ENCODE assay signal across 8 cellular contexts in genomic region chr11:35163707-35164496, GRCh38. TPM values are rescaled to one million over a fixed set of nuclear protein-coding genes. Genes with fewer than 3 reads are reported as not detected.
A peak's percentile ranks its signal among the peaks of the same experiment; 100 is the strongest.
DNase-seq lines count a peak whose midpoint lies in the region; ATAC-seq and TF ChIP-seq lines count a peak whose summit lies in the region.

No MANE protein-coding gene starts in this region.

- H3K27me3 ChIP-seq in OCI-LY1 (ENCODE audit: insufficient read depth, low read length) (no peaks in the 10 kb centered on the region), uterus (no peaks in the 10 kb centered on the region)

- H3K27ac ChIP-seq in OCI-LY1 (ENCODE audit: low read depth, low read length, poor library complexity, severe bottlenecking) (no peak overlapping the region), uterus (peak overlapping the region; percentile 46 to 90)

- TF ChIP-seq CTCF in OCI-LY1 (IDR thresholded peaks at IDR 0.05; ENCODE audit: low read length): peak; percentile 11; the same call in 1 of the 2 replicates
- no peak for TF ChIP-seq CTCF in uterus (IDR thresholded peaks at IDR 0.05)

- no peaks in the 10 kb centered on the region for H3K9me2 ChIP-seq in OCI-LY1 (ENCODE audit: low read depth, low read length)

- H3K4me1 ChIP-seq in OCI-LY1 (ENCODE audit: insufficient read depth, low read length, severe bottlenecking) (no peaks in the 10 kb centered on the region), uterus (peaks cover 3 to 23% of the 10 kb centered on the region in 2 donors)

- intact Hi-C loops in uterus (cut with DNase I; ENCODE audit: low total_unique reads): no loop called here

- no peak overlapping the region for H3K9ac ChIP-seq in OCI-LY1 (ENCODE audit: low read length)

- H3K9me3 ChIP-seq in OCI-LY1 (ENCODE audit: low read length) (no peaks in the 10 kb centered on the region), uterus (no peaks in the 10 kb centered on the region)

- no peak overlapping the region for H2AFZ ChIP-seq in OCI-LY1 (ENCODE audit: low read length)

- no peak for TF ChIP-seq POLR2A in erythroblast (IDR thresholded peaks at IDR 0.05; ENCODE audit: low read length)
- no peak for TF ChIP-seq POLR2A in uterus (IDR thresholded peaks at IDR 0.05)

- ATAC-seq in GM18861 (IDR thresholded peaks at IDR 0.05; ENCODE audit: unreplicated experiment): no peak

- peak; percentile 49 for DNase-seq in stimulated activated CD4-positive, alpha-beta T cell treated with anti-CD3 and anti-CD28 coated beads, Interleukin-1b, Interleukin-23, amount 100 ng/mL, for 48 hours
- DNase-seq in stimulated activated CD4-positive, alpha-beta T cell treated with anti-CD3 and anti-CD28 coated beads, Interleukin-12 subunit alpha, Interleukin-12 subunit beta, amount 100 ng/mL, for 4 hours: no peak
- DNase-seq in erythroblast (lab: John Stamatoyannopoulos, UW): peak; percentile 32 to 52
- DNase-seq in uterus: no peak
- DNase-seq in activated CD4-positive, CD25-positive, alpha-beta regulatory T cell treated with anti-CD3 and anti-CD28 coated beads, Interleukin-2, amount 50 U/mL, for 72 hours: no peak
- no peak for DNase-seq in NCI-H2107 (lab: John Stamatoyannopoulos, UW)

- no peaks in the 10 kb centered on the region for H3K79me2 ChIP-seq in OCI-LY1 (ENCODE audit: insufficient read depth, low read length)

- no peaks in the 10 kb centered on the region for H3K36me3 ChIP-seq in OCI-LY1 (ENCODE audit: insufficient read depth, low read length)
- no peaks in the 10 kb centered on the region for H3K36me3 ChIP-seq in uterus

- H3K4me3 ChIP-seq in OCI-LY1 (ENCODE audit: low read depth, low read length, poor library complexity, severe bottlenecking): no peak overlapping the region
- no peak overlapping the region for H3K4me3 ChIP-seq in uterus

- no peaks in the 10 kb centered on the region for H3F3A ChIP-seq in OCI-LY1 (ENCODE audit: insufficient read depth, low read length)

- H3K4me2 ChIP-seq in OCI-LY1 (ENCODE audit: low read length): no peak overlapping the region

- no peaks in the 10 kb centered on the region for H4K20me1 ChIP-seq in OCI-LY1 (ENCODE audit: insufficient read depth, low read length)

RNA-seq across cellular contexts. Expression of gene CD44, which starts 24.9 kb away (rescaled TPM):
- total RNA-seq in uterus: 100 to 1,000 TPM; 135 to 636 (median 397) TPM

Comparison
In these comparisons a context has a peak if more than half of its experiments do, and no peak if none do; other contexts are left out.
1. DNase-seq: peak in stimulated activated CD4-positive, alpha-beta T cell treated with anti-CD3 and anti-CD28 coated beads, Interleukin-1b, Interleukin-23, amount 100 ng/mL, for 48 hours (single experiment) and erythroblast (2 of 2); none in stimulated activated CD4-positive, alpha-beta T cell treated with anti-CD3 and anti-CD28 coated beads, Interleukin-12 subunit alpha, Interleukin-12 subunit beta, amount 100 ng/mL, for 4 hours (single experiment), uterus (0 of 2), activated CD4-positive, CD25-positive, alpha-beta regulatory T cell treated with anti-CD3 and anti-CD28 coated beads, Interleukin-2, amount 50 U/mL, for 72 hours (single experiment) and NCI-H2107 (single experiment).